Comparison of ENCODE assay signal across 22 cellular contexts in genomic region chr3:22399566-22399965, GRCh38.
A peak's percentile ranks its signal among the peaks of the same experiment; 100 is the strongest.
DNase-seq lines count a peak whose midpoint lies in the region; ATAC-seq and TF ChIP-seq lines count a peak whose summit lies in the region.
"Had no signal": no experiment of that assay in that cellular context is flagged by ENCODE, and none has a peak within 500 bp of the region (broad histone marks: within the 10 kb centered on the region; RNA-seq: fewer than 3 reads in every experiment).

No MANE protein-coding gene starts in this region.

- TF ChIP-seq CTCF in fibroblast of the aortic adventitia (IDR thresholded peaks at IDR 0.05; ENCODE audit: insufficient read depth, low read length): no peak

- no peaks in the 10 kb centered on the region for H3K36me3 ChIP-seq in adipocyte (ENCODE audit: control insufficient read depth, insufficient read depth, low read length, severe bottlenecking)
- no peaks in the 10 kb centered on the region for H3K36me3 ChIP-seq in MG63
- H3K36me3 ChIP-seq: BE2C had no signal

- 57% methylated on average over 4 of the region's 4 CpGs for WGBS in right cardiac atrium

- peak; percentile 2 for DNase-seq in DMS 273 (lab: John Stamatoyannopoulos, UW; ENCODE audit: unreplicated experiment)
- no peak for DNase-seq in DMS 273 treated with DMSO at 0.1 percent for 48 hours (lab: John Stamatoyannopoulos, UW)
- DNase-seq in adipocyte (ENCODE audit: low read depth): peak; percentile 43
- peak; percentile 33 for DNase-seq in fibroblast of the aortic adventitia (ENCODE audit: low read depth)
- no peak for DNase-seq in NCI-H446 treated with DMSO at 0.1 percent for 48 hours (lab: John Stamatoyannopoulos, UW)
- no peak for DNase-seq in right cardiac atrium
- DNase-seq in MG63: no peak
- DNase-seq in cortex of kidney (lab: John Stamatoyannopoulos, UW): no peak
- DNase-seq: BE2C; CD4-positive, CD25-positive, alpha-beta regulatory T cell; COR-L47; DMS153; IMR-90; NCI-H1048; NCI-H1436 treated with DMSO at 0.1 percent for 48 hours; NCI-H2029 treated with DMSO at 0.1 percent for 48 hours; NCI-H2171 treated with DMSO at 0.1 percent for 48 hours; NCI-H82; OCI-M1; RPMI8226; SHP77 treated with DMSO at 0.1 percent for 48 hours had no signal

- H3K27me3 ChIP-seq in adipocyte (replicated peaks; ENCODE audit: control insufficient read depth, insufficient read depth, low read length) (no peaks in the 10 kb centered on the region), right cardiac atrium (ENCODE audit: control insufficient read depth, insufficient read depth) (no peaks in the 10 kb centered on the region), MG63 (no peaks in the 10 kb centered on the region)
- H3K27me3 ChIP-seq: BE2C had no signal

- no peak overlapping the region for H3K27ac ChIP-seq in right cardiac atrium (ENCODE audit: low read length)
- H3K27ac ChIP-seq: 22Rv1 had no signal

- H3K4me1 ChIP-seq in adipocyte (ENCODE audit: control insufficient read depth, insufficient read depth, low read length): no peaks in the 10 kb centered on the region
- no peaks in the 10 kb centered on the region for H3K4me1 ChIP-seq in right cardiac atrium (ENCODE audit: control insufficient read depth, insufficient read depth, low read length)
- H3K4me1 ChIP-seq: BE2C had no signal

- H3K9ac ChIP-seq in adipocyte (ENCODE audit: low read length): no peak overlapping the region

- no peak for ATAC-seq in right cardiac atrium

- H3K4me3 ChIP-seq in adipocyte (ENCODE audit: low read length) (no peak overlapping the region), fibroblast of the aortic adventitia (ENCODE audit: low read depth, low read length) (no peak overlapping the region), right cardiac atrium (ENCODE audit: low read length) (no peak overlapping the region), MG63 (no peak overlapping the region)

- intact Hi-C loops in right cardiac atrium (cut with DNase I): no loop called here

- H3K9me3 ChIP-seq in adipocyte (ENCODE audit: control insufficient read depth, low read length): no peaks in the 10 kb centered on the region
- H3K9me3 ChIP-seq in right cardiac atrium (ENCODE audit: control insufficient read depth, low read length): no peaks in the 10 kb centered on the region
- H3K9me3 ChIP-seq in MG63: no peaks in the 10 kb centered on the region
- H3K9me3 ChIP-seq: BE2C had no signal

Comparison
In these comparisons a context has a peak if more than half of its experiments do, and no peak if none do; other contexts are left out.
1. DNase-seq: peak in DMS 273 (single experiment), adipocyte (single experiment) and fibroblast of the aortic adventitia (single experiment); none in DMS 273 treated with DMSO at 0.1 percent for 48 hours (single experiment), NCI-H446 treated with DMSO at 0.1 percent for 48 hours (single experiment), right cardiac atrium (0 of 3), MG63 (single experiment) and cortex of kidney (single experiment).